Comparison of ENCODE assay signal across 2 cellular contexts in the genomic region with DNA sequence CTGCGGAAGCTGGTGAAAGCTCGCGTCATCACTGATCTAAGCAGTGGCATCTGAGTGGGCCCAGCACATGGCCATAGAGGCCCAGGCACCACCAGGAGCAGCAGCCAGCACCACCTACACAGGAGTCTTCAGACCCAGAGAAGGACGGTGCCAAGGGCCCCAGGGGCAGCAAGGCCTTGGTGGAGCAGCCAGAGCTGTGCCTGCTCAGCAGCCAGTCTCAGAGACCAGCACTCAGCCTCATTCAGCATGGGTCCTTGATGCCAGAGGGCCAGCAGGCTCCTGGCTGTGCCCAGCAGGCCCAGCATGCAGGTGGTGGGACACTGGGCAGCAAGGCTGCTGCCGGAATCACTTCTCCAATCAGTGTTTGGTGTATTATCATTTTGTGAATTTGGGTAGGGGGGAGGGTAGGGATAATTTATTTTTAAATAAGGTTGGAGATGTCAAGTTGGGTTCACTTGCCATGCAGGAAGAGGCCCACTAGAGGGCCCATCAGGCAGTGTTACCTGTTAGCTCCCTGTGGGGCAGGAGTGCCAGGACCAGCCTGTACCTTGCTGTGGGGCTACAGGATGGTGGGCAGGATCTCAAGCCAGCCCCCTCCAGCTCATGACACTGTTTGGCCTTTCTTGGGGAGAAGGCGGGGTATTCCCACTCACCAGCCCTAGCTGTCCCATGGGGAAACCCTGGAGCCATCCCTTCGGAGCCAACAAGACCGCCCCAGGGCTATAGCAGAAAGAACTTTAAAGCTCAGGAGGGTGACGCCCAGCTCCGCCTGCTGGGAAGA.
A peak's percentile ranks its signal among the peaks of the same experiment; 100 is the strongest.
TF ChIP-seq lines count a peak whose summit lies in the region.

No MANE protein-coding gene starts in this region.

TF ChIP-seq in SK-N-SH, 30 proteins besides CTCF, POLR2A, EP300 and RAD21:
- 0 out of 2 replicates have a peak, but pooled peaks have one; percentile 15 for TF ChIP-seq SMC3 (IDR thresholded peaks at IDR 0.05; ENCODE audit: low read depth, low read length)
- TF ChIP-seq, protein P1, sequence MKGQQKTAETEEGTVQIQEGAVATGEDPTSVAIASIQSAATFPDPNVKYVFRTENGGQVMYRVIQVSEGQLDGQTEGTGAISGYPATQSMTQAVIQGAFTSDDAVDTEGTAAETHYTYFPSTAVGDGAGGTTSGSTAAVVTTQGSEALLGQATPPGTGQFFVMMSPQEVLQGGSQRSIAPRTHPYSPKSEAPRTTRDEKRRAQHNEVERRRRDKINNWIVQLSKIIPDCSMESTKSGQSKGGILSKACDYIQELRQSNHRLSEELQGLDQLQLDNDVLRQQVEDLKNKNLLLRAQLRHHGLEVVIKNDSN (IDR thresholded peaks at IDR 0.05; ENCODE audit: borderline replicate concordance, low read depth): no peak
- no peak for TF ChIP-seq EZH2phosphoT487 (IDR thresholded peaks at IDR 0.05; ENCODE audit: borderline replicate concordance, low read depth)
- TF ChIP-seq, protein P2, sequence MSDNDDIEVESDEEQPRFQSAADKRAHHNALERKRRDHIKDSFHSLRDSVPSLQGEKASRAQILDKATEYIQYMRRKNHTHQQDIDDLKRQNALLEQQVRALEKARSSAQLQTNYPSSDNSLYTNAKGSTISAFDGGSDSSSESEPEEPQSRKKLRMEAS (IDR thresholded peaks at IDR 0.05; ENCODE audit: low read depth): no peak

TF ChIP-seq in SK-N-SH treated with all-trans-retinoic acid at 6 μM for 48 hours, 23 proteins besides CTCF, POLR2A, EP300 and RAD21:
- no peak for TF ChIP-seq ZNF8 (CRISPR knock-in tag; IDR thresholded peaks at IDR 0.05)
- no peak for TF ChIP-seq ARNTL (CRISPR knock-in tag; IDR thresholded peaks at IDR 0.05; ENCODE audit: borderline replicate concordance, low read depth)
- TF ChIP-seq CSDC2 (CRISPR knock-in tag; IDR thresholded peaks at IDR 0.05): no peak
- TF ChIP-seq, protein P3, sequence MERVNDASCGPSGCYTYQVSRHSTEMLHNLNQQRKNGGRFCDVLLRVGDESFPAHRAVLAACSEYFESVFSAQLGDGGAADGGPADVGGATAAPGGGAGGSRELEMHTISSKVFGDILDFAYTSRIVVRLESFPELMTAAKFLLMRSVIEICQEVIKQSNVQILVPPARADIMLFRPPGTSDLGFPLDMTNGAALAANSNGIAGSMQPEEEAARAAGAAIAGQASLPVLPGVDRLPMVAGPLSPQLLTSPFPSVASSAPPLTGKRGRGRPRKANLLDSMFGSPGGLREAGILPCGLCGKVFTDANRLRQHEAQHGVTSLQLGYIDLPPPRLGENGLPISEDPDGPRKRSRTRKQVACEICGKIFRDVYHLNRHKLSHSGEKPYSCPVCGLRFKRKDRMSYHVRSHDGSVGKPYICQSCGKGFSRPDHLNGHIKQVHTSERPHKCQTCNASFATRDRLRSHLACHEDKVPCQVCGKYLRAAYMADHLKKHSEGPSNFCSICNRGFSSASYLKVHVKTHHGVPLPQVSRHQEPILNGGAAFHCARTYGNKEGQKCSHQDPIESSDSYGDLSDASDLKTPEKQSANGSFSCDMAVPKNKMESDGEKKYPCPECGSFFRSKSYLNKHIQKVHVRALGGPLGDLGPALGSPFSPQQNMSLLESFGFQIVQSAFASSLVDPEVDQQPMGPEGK (CRISPR knock-in tag; IDR thresholded peaks at IDR 0.05; ENCODE audit: borderline replicate concordance): no peak
- TF ChIP-seq, protein P4, sequence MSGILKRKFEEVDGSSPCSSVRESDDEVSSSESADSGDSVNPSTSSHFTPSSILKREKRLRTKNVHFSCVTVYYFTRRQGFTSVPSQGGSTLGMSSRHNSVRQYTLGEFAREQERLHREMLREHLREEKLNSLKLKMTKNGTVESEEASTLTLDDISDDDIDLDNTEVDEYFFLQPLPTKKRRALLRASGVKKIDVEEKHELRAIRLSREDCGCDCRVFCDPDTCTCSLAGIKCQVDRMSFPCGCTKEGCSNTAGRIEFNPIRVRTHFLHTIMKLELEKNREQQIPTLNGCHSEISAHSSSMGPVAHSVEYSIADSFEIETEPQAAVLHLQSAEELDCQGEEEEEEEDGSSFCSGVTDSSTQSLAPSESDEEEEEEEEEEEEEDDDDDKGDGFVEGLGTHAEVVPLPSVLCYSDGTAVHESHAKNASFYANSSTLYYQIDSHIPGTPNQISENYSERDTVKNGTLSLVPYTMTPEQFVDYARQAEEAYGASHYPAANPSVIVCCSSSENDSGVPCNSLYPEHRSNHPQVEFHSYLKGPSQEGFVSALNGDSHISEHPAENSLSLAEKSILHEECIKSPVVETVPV (CRISPR knock-in tag; IDR thresholded peaks at IDR 0.05): no peak
- TF ChIP-seq ZNF70 (CRISPR knock-in tag; IDR thresholded peaks at IDR 0.05): no peak
- no peak for TF ChIP-seq ESRRG (CRISPR knock-in tag; IDR thresholded peaks at IDR 0.05)
- no peak for TF ChIP-seq ZFP3 (CRISPR knock-in tag; IDR thresholded peaks at IDR 0.05)
- no peak for TF ChIP-seq OSR1 (CRISPR knock-in tag; IDR thresholded peaks at IDR 0.05)
- TF ChIP-seq, protein P5, sequence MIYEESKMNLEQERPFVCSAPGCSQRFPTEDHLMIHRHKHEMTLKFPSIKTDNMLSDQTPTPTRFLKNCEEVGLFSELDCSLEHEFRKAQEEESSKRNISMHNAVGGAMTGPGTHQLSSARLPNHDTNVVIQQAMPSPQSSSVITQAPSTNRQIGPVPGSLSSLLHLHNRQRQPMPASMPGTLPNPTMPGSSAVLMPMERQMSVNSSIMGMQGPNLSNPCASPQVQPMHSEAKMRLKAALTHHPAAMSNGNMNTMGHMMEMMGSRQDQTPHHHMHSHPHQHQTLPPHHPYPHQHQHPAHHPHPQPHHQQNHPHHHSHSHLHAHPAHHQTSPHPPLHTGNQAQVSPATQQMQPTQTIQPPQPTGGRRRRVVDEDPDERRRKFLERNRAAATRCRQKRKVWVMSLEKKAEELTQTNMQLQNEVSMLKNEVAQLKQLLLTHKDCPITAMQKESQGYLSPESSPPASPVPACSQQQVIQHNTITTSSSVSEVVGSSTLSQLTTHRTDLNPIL (CRISPR knock-in tag; IDR thresholded peaks at IDR 0.05; ENCODE audit: low read depth): no peak
- TF ChIP-seq ZFP30 (CRISPR knock-in tag; IDR thresholded peaks at IDR 0.05): no peak
- no peak for TF ChIP-seq TOX (CRISPR knock-in tag; IDR thresholded peaks at IDR 0.05; ENCODE audit: borderline replicate concordance)
